Comparison of ENCODE assay signal across 9 cellular contexts in the genomic region with DNA sequence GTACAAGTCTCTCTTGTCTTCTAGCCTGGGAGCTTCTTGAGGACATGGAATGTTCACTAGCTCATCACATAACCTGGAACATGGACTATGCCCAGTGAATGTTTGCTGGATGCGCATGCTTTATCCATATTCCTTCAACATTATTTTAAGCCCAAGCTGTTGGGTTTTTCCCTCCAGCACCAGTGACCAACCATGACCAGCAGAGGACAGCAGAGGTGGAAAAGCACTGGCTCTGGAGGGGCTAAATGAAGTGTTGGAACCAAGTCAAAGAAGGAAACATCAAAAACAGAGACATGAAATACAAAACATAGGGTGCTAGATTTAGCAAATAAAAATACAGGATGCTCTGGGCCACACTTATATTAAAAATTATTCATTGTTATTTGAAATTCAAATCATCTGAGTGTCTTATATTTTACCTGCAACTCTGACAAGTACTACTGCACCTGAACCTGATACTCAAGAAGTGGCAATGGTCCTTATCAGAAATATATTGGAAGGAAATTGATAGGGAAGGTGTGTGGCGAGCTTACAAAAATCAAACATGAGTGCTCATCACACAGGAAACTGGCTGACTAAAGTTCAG. TPM values are rescaled to one million over a fixed set of nuclear protein-coding genes. Genes with fewer than 3 reads are reported as not detected.
A peak's percentile ranks its signal among the peaks of the same experiment; 100 is the strongest.
DNase-seq lines count a peak whose midpoint lies in the region; ATAC-seq and TF ChIP-seq lines count a peak whose summit lies in the region.
"Had no signal": no experiment of that assay in that cellular context is flagged by ENCODE, and none has a peak within 500 bp of the region (broad histone marks: within the 10 kb centered on the region; RNA-seq: fewer than 3 reads in every experiment).

No MANE protein-coding gene starts in this region.

- no peak overlapping the region for H3K27ac Mint-ChIP-seq in activated CD4-positive, alpha-beta T cell treated with anti-CD3 and anti-CD28 coated beads, Interleukin-2, amount 10 ng/mL, durations not matched to agents 24 days and 14 days
- H3K27ac Mint-ChIP-seq: T-helper 1 cell treated with Interleukin-12 subunit alpha and Interleukin-12 subunit beta and Interleukin-4 antibody, amounts not matched to agents 30 μg/mL and 1 μg/mL, for 36 hours had no signal

- H3K27me3 Mint-ChIP-seq in activated CD4-positive, alpha-beta T cell treated with anti-CD3 and anti-CD28 coated beads, Interleukin-2, amount 10 ng/mL, durations not matched to agents 24 days and 14 days: no peaks in the 10 kb centered on the region

- TF ChIP-seq CTCF in IMR-90 (conservative IDR thresholded peaks at IDR 0.05; ENCODE audit: low read depth, low read length) (peak; percentile 58), fibroblast of mammary gland (conservative IDR thresholded peaks at IDR 0.05; ENCODE audit: control insufficient read depth, insufficient read depth, low read depth, low read length) (peak; percentile 80), upper lobe of left lung (IDR thresholded peaks at IDR 0.05) (peak in 5 of 6 experiments; percentile 17 to 48 (median 41))

- TF ChIP-seq RAD21 in IMR-90 (IDR thresholded peaks at IDR 0.05; ENCODE audit: low read length): peak; percentile 55

- no peak overlapping the region for H2AK9ac ChIP-seq in IMR-90 (replicated peaks; ENCODE audit: low read depth, low read length, poor library complexity)

- no peak overlapping the region for H2BK120ac ChIP-seq in IMR-90 (ENCODE audit: low read depth, low read length)

- H3K4me3 Mint-ChIP-seq in activated CD4-positive, alpha-beta T cell treated with anti-CD3 and anti-CD28 coated beads, Interleukin-2, amount 10 ng/mL, durations not matched to agents 24 days and 14 days: no peak overlapping the region
- H3K4me3 Mint-ChIP-seq: T-helper 1 cell treated with Interleukin-12 subunit alpha and Interleukin-12 subunit beta and Interleukin-4 antibody, amounts not matched to agents 30 μg/mL and 1 μg/mL, for 36 hours had no signal

- H3K9me3 Mint-ChIP-seq in activated CD4-positive, alpha-beta T cell treated with anti-CD3 and anti-CD28 coated beads, Interleukin-2, amount 10 ng/mL, durations not matched to agents 24 days and 14 days: peaks cover 10% of the 10 kb centered on the region

- no peak overlapping the region for H3K27ac ChIP-seq in IMR-90 (ENCODE audit: insufficient read depth, low read length)
- H3K27ac ChIP-seq in upper lobe of left lung: no peak overlapping the region
- H3K27ac ChIP-seq: pancreas had no signal

- DNase-seq in EH (ENCODE audit: low read depth) (peak; percentile 28), IMR-90 (peak; percentile 22), fibroblast of mammary gland (ENCODE audit: low read depth) (peak; percentile 29), upper lobe of left lung (no peak), NCI-H187 (lab: John Stamatoyannopoulos, UW) (no peak)
- peak; percentile 85 for DNase-seq in activated CD4-positive, alpha-beta T cell treated with anti-CD3 and anti-CD28 coated beads, Interleukin-2, amount 10 ng/mL, durations not matched to agents 24 days and 14 days
- DNase-seq: pancreas had no signal

- H3K4me1 ChIP-seq in IMR-90 (ENCODE audit: control insufficient read depth, insufficient read depth, low read length): no peaks in the 10 kb centered on the region
- H3K4me1 ChIP-seq in upper lobe of left lung: peaks cover 0 to 4% (median 0%) of the 10 kb centered on the region in 4 donors
- H3K4me1 ChIP-seq: pancreas had no signal

- H3K9me3 ChIP-seq in IMR-90 (ENCODE audit: control insufficient read depth, insufficient read depth, low read length) (no peaks in the 10 kb centered on the region), upper lobe of left lung (no peaks in the 10 kb centered on the region)
- H3K9me3 ChIP-seq: pancreas had no signal

- no peak overlapping the region for H2BK15ac ChIP-seq in IMR-90 (ENCODE audit: low read depth, low read length)

- H2BK5ac ChIP-seq in IMR-90 (ENCODE audit: low read depth, low read length, poor library complexity, severe bottlenecking): no peak overlapping the region

- H3K4me1 Mint-ChIP-seq in activated CD4-positive, alpha-beta T cell treated with anti-CD3 and anti-CD28 coated beads, Interleukin-2, amount 10 ng/mL, durations not matched to agents 24 days and 14 days: peaks cover 22% of the 10 kb centered on the region

- peaks cover 6% of the 10 kb centered on the region for H3K36me3 Mint-ChIP-seq in activated CD4-positive, alpha-beta T cell treated with anti-CD3 and anti-CD28 coated beads, Interleukin-2, amount 10 ng/mL, durations not matched to agents 24 days and 14 days (ENCODE audit: low read depth)

- no peak overlapping the region for H2BK20ac ChIP-seq in IMR-90 (ENCODE audit: low read depth, low read length)

- POLR2A ChIA-PET in IMR-90 (lab: Charles Lee; ENCODE audit: unreplicated experiment): no interaction called here

- no peak overlapping the region for H3K9ac ChIP-seq in IMR-90 (ENCODE audit: low read depth, low read length)

- no peak overlapping the region for H4K5ac ChIP-seq in IMR-90 (ENCODE audit: low read depth, low read length)

- H3K27me3 ChIP-seq in IMR-90 (ENCODE audit: control insufficient read depth, insufficient read depth, low read length) (peaks cover 19% of the 10 kb centered on the region), upper lobe of left lung (no peaks in the 10 kb centered on the region)
- H3K27me3 ChIP-seq: pancreas had no signal

- BruUV-seq in IMR-90 (replicated peaks; lab: Mats Ljungman, UMichigan): no TSS peak

- H3K79me1 ChIP-seq in IMR-90 (ENCODE audit: low read depth in 1 of 2, low read length in 2 of 2): no peaks in the 10 kb centered on the region

- dilution Hi-C loops in IMR-90 (cut with HindIII; ENCODE audit: low sequenced_read_pairs, unreplicated experiment): no loop called here

- H3K23ac ChIP-seq in IMR-90 (ENCODE audit: low read depth, low read length): no peak overlapping the region

- ATAC-seq in IMR-90 (ENCODE audit: low read depth): peak; percentile 75
- no peak for ATAC-seq in upper lobe of left lung (ENCODE audit: low FRiP score in 2 of 2)
- ATAC-seq in HG02642 (IDR thresholded peaks at IDR 0.05; ENCODE audit: poor library complexity, unreplicated experiment): no peak

- in situ Hi-C loops in IMR-90 (cut with MboI; ENCODE audit: low sequenced_read_pairs): loop anchor here (10.0 kb wide), 2 partner anchors 126 to 436 kb away; no protein-coding TSS in a partner anchor

- TF ChIP-seq EP300 in upper lobe of left lung (IDR thresholded peaks at IDR 0.05): no peak

- H3K9me1 ChIP-seq in IMR-90 (ENCODE audit: insufficient read depth, low read length): no peaks in the 10 kb centered on the region

- intact Hi-C loops in IMR-90 (cut with micrococcal nuclease): loop anchor here (1.0 kb wide), 1 partner anchor 130 kb away; no protein-coding TSS in a partner anchor
- intact Hi-C loops in activated CD4-positive, alpha-beta T cell treated with anti-CD3 and anti-CD28 coated beads, Interleukin-2, amount 10 ng/mL, durations not matched to agents 24 days and 14 days (cut with micrococcal nuclease): no loop called here

- no peak overlapping the region for H3K18ac ChIP-seq in IMR-90 (ENCODE audit: low read depth, low read length)

- H3K4me2 ChIP-seq in IMR-90 (ENCODE audit: low read depth, low read length): no peak overlapping the region

- H3K4me3 ChIP-seq in IMR-90 (ENCODE audit: insufficient read depth, low read depth, low read length): no peak overlapping the region
- no peak overlapping the region for H3K4me3 ChIP-seq in fibroblast of mammary gland (ENCODE audit: control insufficient read depth, low read depth, low read length)
- no peak overlapping the region for H3K4me3 ChIP-seq in upper lobe of left lung
- H3K4me3 ChIP-seq: pancreas had no signal

- WGBS in IMR-90 (ENCODE audit: extremely low coverage in 2 of 2, insufficient read length in 1 of 2), 2 experiments: no CpG with 5 or more reads among the region's 2 CpGs
- WGBS in upper lobe of left lung, 2 donors: 41 to 61% methylated on average over 2 of the region's 2 CpGs

- H2AFZ ChIP-seq in IMR-90 (replicated peaks; ENCODE audit: low read length, poor library complexity): no peak overlapping the region

- H2AK5ac ChIP-seq in IMR-90 (ENCODE audit: low read depth, low read length): no peak overlapping the region

- no peak overlapping the region for H4K91ac ChIP-seq in IMR-90 (ENCODE audit: insufficient read depth, low read depth, low read length)

- no peak overlapping the region for H3K14ac ChIP-seq in IMR-90 (replicated peaks; ENCODE audit: low read depth, low read length)

- H3K56ac ChIP-seq in IMR-90 (ENCODE audit: extremely low read depth, insufficient read depth, low read length): no peak overlapping the region

- no peak for TF ChIP-seq POLR2A in IMR-90 (IDR thresholded peaks at IDR 0.05; ENCODE audit: low read depth, low read length)
- no peak for TF ChIP-seq POLR2A in upper lobe of left lung (IDR thresholded peaks at IDR 0.05)

- CTCF ChIA-PET in IMR-90 (lab: Yijun Ruan, JAX): interaction anchor here (0.6 to 2.4 kb wide), 4 partner anchors 9 to 415 kb away, joined by 3 to 14 read pairs (median 3); no protein-coding TSS in a partner anchor

- H4K20me1 ChIP-seq in IMR-90 (ENCODE audit: insufficient read depth, low read length): no peaks in the 10 kb centered on the region

- no peaks in the 10 kb centered on the region for H3K36me3 ChIP-seq in IMR-90 (ENCODE audit: control insufficient read depth, insufficient read depth, low read length)
- no peaks in the 10 kb centered on the region for H3K36me3 ChIP-seq in upper lobe of left lung
- H3K36me3 ChIP-seq: pancreas had no signal

- no peak overlapping the region for H3K4ac ChIP-seq in IMR-90 (ENCODE audit: low read depth, low read length)

- H4K8ac ChIP-seq in IMR-90 (ENCODE audit: low read depth in 2 of 2, low read length in 2 of 2): no peak overlapping the region

TF ChIP-seq in IMR-90, 13 proteins besides CTCF, POLR2A, EP300 and RAD21 (continues in another document):
- no peak for TF ChIP-seq RFX5 (IDR thresholded peaks at IDR 0.05; ENCODE audit: low read depth, low read length)
- TF ChIP-seq FOS (IDR thresholded peaks at IDR 0.05; ENCODE audit: low read depth, low read length): no peak
- TF ChIP-seq NFE2L2 (IDR thresholded peaks at IDR 0.05; ENCODE audit: low read depth, low read length): no peak
- TF ChIP-seq, protein P1, sequence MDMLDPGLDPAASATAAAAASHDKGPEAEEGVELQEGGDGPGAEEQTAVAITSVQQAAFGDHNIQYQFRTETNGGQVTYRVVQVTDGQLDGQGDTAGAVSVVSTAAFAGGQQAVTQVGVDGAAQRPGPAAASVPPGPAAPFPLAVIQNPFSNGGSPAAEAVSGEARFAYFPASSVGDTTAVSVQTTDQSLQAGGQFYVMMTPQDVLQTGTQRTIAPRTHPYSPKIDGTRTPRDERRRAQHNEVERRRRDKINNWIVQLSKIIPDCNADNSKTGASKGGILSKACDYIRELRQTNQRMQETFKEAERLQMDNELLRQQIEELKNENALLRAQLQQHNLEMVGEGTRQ (IDR thresholded peaks at IDR 0.05; ENCODE audit: low read depth, low read length): no peak

RNA-seq across cellular contexts. Expression of a gene that starts 23.1 kb away (rescaled TPM):
- 2.9 and 3.6 TPM in 2 replicates for total RNA-seq in IMR-90 (2012; rRNA removed)
- polyA plus RNA-seq in IMR-90 (2012; rRNA removed): 0.49 and 0.72 TPM in 2 replicates
- 0.16 and 0.22 TPM in 2 replicates for polyA plus RNA-seq in IMR-90 (2012; cell fraction: cytosol; rRNA removed)
- 0.39 and 2.5 TPM in 2 replicates for polyA plus RNA-seq in IMR-90 (2012; cell fraction: nucleus; rRNA removed; ENCODE audit: low replicate concordance)
- 20.2 and 21.4 TPM in 2 replicates for total RNA-seq in activated CD4-positive, alpha-beta T cell treated with anti-CD3 and anti-CD28 coated beads, Interleukin-2, amount 10 ng/mL, durations not matched to agents 24 days and 14 days
- 10 to 100 TPM in 2 of 6 donors, 1 to 10 TPM in 4; 2.0 to 16.4 (median 4.3) TPM for total RNA-seq in upper lobe of left lung

Comparison
In these comparisons a context has a peak if more than half of its experiments do, and no peak if none do; other contexts are left out.
1. DNase-seq: peak in EH (single experiment), IMR-90 (single experiment), activated CD4-positive, alpha-beta T cell treated with anti-CD3 and anti-CD28 coated beads, Interleukin-2, amount 10 ng/mL, durations not matched to agents 24 days and 14 days (single experiment) and fibroblast of mammary gland (single experiment); none in upper lobe of left lung (0 of 2) and NCI-H187 (0 of 2).
2. Peak in every context shown above with its lines, with median percentiles within 50 percentile points of each other: CTCF ChIP-seq.